3 cellular contexts compared by ENCODE assay signal in genomic region chr9:78332381-78332780, GRCh38.
A peak's percentile ranks its signal among the peaks of the same experiment; 100 is the strongest.
TF ChIP-seq lines count a peak whose summit lies in the region.

No MANE protein-coding gene starts in this region.

TF ChIP-seq in liver, 16 proteins besides CTCF, POLR2A, EP300 and RAD21 (continued from another document):
- peak in 1 of 2 donors; percentile 82 for TF ChIP-seq JUND (IDR thresholded peaks at IDR 0.05)
- TF ChIP-seq SP1 (IDR thresholded peaks at IDR 0.05): peak; percentile 13
- no peak for TF ChIP-seq FOXA1 (IDR thresholded peaks at IDR 0.05)

TF ChIP-seq in HepG2, 621 proteins besides CTCF, POLR2A, EP300 and RAD21 (continued from another document and continues in another):
- no peak for TF ChIP-seq ZNF318 (CRISPR knock-in tag; IDR thresholded peaks at IDR 0.05)
- TF ChIP-seq ZBTB21 (CRISPR knock-in tag; IDR thresholded peaks at IDR 0.05): no peak
- no peak for TF ChIP-seq CCAR2 (optimal IDR thresholded peaks at IDR 0.05; ENCODE audit: low read depth, low read length)
- no peak for TF ChIP-seq SETDB1 (CRISPR knock-in tag; IDR thresholded peaks at IDR 0.05; ENCODE audit: borderline replicate concordance)
- no peak for TF ChIP-seq FOXJ3 (CRISPR knock-in tag; IDR thresholded peaks at IDR 0.05; ENCODE audit: borderline replicate concordance)
- no peak for TF ChIP-seq KLF15 (CRISPR knock-in tag; IDR thresholded peaks at IDR 0.05; ENCODE audit: borderline replicate concordance)
- no peak for TF ChIP-seq ZNF792 (CRISPR knock-in tag; IDR thresholded peaks at IDR 0.05)
- TF ChIP-seq TFDP1 (CRISPR knock-in tag; IDR thresholded peaks at IDR 0.05; ENCODE audit: borderline replicate concordance): no peak
- no peak for TF ChIP-seq KDM3A (CRISPR knock-in tag; IDR thresholded peaks at IDR 0.05; ENCODE audit: low read depth)
- no peak for TF ChIP-seq ZBTB14 (CRISPR knock-in tag; IDR thresholded peaks at IDR 0.05)

TF ChIP-seq in WTC11, 78 proteins besides CTCF, POLR2A, EP300 and RAD21:
- no peak for TF ChIP-seq ARID4B (CRISPR knock-in tag; IDR thresholded peaks at IDR 0.05; ENCODE audit: borderline replicate concordance)
- TF ChIP-seq ZSCAN18 (CRISPR knock-in tag; IDR thresholded peaks at IDR 0.05): no peak
- TF ChIP-seq ATF1 (CRISPR knock-in tag; IDR thresholded peaks at IDR 0.05): no peak
- TF ChIP-seq IRF1 (CRISPR knock-in tag; IDR thresholded peaks at IDR 0.05): no peak
- TF ChIP-seq MLX (CRISPR knock-in tag; IDR thresholded peaks at IDR 0.05): no peak
- no peak for TF ChIP-seq USF1 (CRISPR knock-in tag; IDR thresholded peaks at IDR 0.05)
- no peak for TF ChIP-seq MXD4 (CRISPR knock-in tag; IDR thresholded peaks at IDR 0.05; ENCODE audit: borderline replicate concordance)
- TF ChIP-seq JAZF1 (CRISPR knock-in tag; IDR thresholded peaks at IDR 0.05): no peak
- no peak for TF ChIP-seq USF2 (CRISPR knock-in tag; IDR thresholded peaks at IDR 0.05)
- TF ChIP-seq AR (CRISPR knock-in tag; IDR thresholded peaks at IDR 0.05): no peak
- no peak for TF ChIP-seq FOXK1 (CRISPR knock-in tag; IDR thresholded peaks at IDR 0.05)
- no peak for TF ChIP-seq MAX (CRISPR knock-in tag; IDR thresholded peaks at IDR 0.05)
